8 cellular contexts compared by ENCODE assay signal in genomic region chr5:56479701-56480304, GRCh38.
DNase-seq lines count a peak whose midpoint lies in the region; ATAC-seq and TF ChIP-seq lines count a peak whose summit lies in the region.

No MANE protein-coding gene starts in this region.

- no peaks in the 10 kb centered on the region for H3K27me3 ChIP-seq in esophagus muscularis mucosa

- H3K4me3 ChIP-seq in WI38 (ENCODE audit: low read depth, low read length) (peak overlapping the region; percentile 64), esophagus muscularis mucosa (peak overlapping the region in 2 of 4 donors; percentile 66 to 82)

- intact Hi-C loops in esophagus muscularis mucosa (cut with DNase I), result loop anchor here (5.0 kb wide), 1 partner anchor 337 kb away; the partner anchor contains the start of gene MAP3K1

- H3K36me3 ChIP-seq in esophagus muscularis mucosa, result no peaks in the 10 kb centered on the region

- peaks cover 10 to 50% (median 35%) of the 10 kb centered on the region in 4 donors for H3K4me1 ChIP-seq in esophagus muscularis mucosa

- DNase-seq in stimulated activated CD4-positive, alpha-beta T cell treated with anti-CD3 and anti-CD28 coated beads, Interleukin-2, amount 100 ng/mL, for 24 hours, result peak; percentile 20 to 43
- DNase-seq in stimulated activated CD4-positive, alpha-beta T cell treated with anti-CD3 and anti-CD28 coated beads, Interleukin-4, amount 100 ng/mL, for 4 hours, result no peak
- DNase-seq in esophagus muscularis mucosa (ENCODE audit: extremely low spot score) (no peak), pons (ENCODE audit: low spot score) (peak; percentile 34), AML-193 (lab: John Stamatoyannopoulos, UW) (no peak), SKM-1 treated with dmso at 0.1 percent for 144 hours (lab: John Stamatoyannopoulos, UW; ENCODE audit: unreplicated experiment) (no peak)

- peak overlapping the region; percentile 85 to 92 (median 88) for H3K27ac ChIP-seq in esophagus muscularis mucosa (replicated peaks in 1 of 4)

- 84% methylated on average over 8 of the region's 12 CpGs for WGBS in esophagus muscularis mucosa

- TF ChIP-seq CTCF in WI38 (IDR thresholded peaks at IDR 0.05; ENCODE audit: low read depth, low read length), result no peak
- no peak for TF ChIP-seq CTCF in esophagus muscularis mucosa (IDR thresholded peaks at IDR 0.05)

- no peak for ATAC-seq in HG03457 (IDR thresholded peaks at IDR 0.05; ENCODE audit: unreplicated experiment)

- H3K9me3 ChIP-seq in esophagus muscularis mucosa, result no peaks in the 10 kb centered on the region

- no peak for TF ChIP-seq EP300 in esophagus muscularis mucosa (IDR thresholded peaks at IDR 0.05)

- TF ChIP-seq POLR2A in esophagus muscularis mucosa (IDR thresholded peaks at IDR 0.05; ENCODE audit: low read depth), result no peak

Comparison
In these comparisons a context has a peak if more than half of its experiments do, and no peak if none do; other contexts are left out.
1. DNase-seq: peak in stimulated activated CD4-positive, alpha-beta T cell treated with anti-CD3 and anti-CD28 coated beads, Interleukin-2, amount 100 ng/mL, for 24 hours (2 of 2) and pons (single experiment); none in stimulated activated CD4-positive, alpha-beta T cell treated with anti-CD3 and anti-CD28 coated beads, Interleukin-4, amount 100 ng/mL, for 4 hours (0 of 2), esophagus muscularis mucosa (single experiment), AML-193 (0 of 2) and SKM-1 treated with dmso at 0.1 percent for 144 hours (single experiment).